1 cellular context compared by ENCODE assay signal in the genomic region with DNA sequence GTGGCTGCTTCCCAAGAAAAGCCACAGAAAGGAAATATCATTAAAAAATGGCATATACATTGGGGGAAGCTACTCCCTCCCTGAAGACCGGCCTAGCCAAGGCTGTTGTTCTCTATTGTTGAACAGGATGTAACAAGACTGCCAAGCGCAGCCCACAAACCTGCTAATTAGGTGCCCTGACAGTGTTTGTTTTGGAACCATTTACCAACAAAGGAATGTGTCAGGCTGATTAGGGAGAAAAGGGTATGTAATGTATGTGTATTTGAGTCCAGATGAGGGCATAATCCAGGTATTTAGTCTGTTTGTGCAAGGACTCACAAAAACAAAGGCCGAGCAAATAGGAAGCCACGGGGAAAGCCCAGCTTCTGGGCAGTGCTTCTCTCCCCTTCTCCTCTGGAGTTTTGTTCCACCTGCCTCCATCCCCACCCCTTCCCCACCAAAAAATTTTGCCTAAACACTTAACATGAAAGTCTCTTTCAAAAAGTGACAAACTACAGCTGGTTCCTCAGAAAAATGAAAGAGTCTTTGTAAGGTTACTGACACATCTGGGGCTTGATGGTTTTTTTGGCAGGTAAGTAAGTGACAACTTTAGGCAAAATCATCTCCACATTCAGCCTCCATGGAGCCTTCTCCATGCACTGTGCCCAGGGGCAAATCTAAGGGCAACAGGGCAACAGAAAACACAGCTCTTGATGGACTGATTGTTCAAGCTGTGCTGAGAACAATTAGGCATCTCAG.
TF ChIP-seq lines count a peak whose summit lies in the region.

No MANE protein-coding gene starts in this region.

TF ChIP-seq in HepG2, 621 proteins besides CTCF, POLR2A, EP300 and RAD21 (continued from another document and continues in another):
- TF ChIP-seq, protein P1, sequence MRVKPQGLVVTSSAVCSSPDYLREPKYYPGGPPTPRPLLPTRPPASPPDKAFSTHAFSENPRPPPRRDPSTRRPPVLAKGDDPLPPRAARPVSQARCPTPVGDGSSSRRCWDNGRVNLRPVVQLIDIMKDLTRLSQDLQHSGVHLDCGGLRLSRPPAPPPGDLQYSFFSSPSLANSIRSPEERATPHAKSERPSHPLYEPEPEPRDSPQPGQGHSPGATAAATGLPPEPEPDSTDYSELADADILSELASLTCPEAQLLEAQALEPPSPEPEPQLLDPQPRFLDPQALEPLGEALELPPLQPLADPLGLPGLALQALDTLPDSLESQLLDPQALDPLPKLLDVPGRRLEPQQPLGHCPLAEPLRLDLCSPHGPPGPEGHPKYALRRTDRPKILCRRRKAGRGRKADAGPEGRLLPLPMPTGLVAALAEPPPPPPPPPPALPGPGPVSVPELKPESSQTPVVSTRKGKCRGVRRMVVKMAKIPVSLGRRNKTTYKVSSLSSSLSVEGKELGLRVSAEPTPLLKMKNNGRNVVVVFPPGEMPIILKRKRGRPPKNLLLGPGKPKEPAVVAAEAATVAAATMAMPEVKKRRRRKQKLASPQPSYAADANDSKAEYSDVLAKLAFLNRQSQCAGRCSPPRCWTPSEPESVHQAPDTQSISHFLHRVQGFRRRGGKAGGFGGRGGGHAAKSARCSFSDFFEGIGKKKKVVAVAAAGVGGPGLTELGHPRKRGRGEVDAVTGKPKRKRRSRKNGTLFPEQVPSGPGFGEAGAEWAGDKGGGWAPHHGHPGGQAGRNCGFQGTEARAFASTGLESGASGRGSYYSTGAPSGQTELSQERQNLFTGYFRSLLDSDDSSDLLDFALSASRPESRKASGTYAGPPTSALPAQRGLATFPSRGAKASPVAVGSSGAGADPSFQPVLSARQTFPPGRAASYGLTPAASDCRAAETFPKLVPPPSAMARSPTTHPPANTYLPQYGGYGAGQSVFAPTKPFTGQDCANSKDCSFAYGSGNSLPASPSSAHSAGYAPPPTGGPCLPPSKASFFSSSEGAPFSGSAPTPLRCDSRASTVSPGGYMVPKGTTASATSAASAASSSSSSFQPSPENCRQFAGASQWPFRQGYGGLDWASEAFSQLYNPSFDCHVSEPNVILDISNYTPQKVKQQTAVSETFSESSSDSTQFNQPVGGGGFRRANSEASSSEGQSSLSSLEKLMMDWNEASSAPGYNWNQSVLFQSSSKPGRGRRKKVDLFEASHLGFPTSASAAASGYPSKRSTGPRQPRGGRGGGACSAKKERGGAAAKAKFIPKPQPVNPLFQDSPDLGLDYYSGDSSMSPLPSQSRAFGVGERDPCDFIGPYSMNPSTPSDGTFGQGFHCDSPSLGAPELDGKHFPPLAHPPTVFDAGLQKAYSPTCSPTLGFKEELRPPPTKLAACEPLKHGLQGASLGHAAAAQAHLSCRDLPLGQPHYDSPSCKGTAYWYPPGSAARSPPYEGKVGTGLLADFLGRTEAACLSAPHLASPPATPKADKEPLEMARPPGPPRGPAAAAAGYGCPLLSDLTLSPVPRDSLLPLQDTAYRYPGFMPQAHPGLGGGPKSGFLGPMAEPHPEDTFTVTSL (CRISPR knock-in tag; IDR thresholded peaks at IDR 0.05; ENCODE audit: borderline replicate concordance), result peak; percentile 84; the same call in 1 of the 2 replicates
- TF ChIP-seq ZNF550 (CRISPR knock-in tag; IDR thresholded peaks at IDR 0.05; ENCODE audit: borderline replicate concordance), result no peak
- TF ChIP-seq TEF (CRISPR knock-in tag; IDR thresholded peaks at IDR 0.05), result no peak
- TF ChIP-seq, protein P2, sequence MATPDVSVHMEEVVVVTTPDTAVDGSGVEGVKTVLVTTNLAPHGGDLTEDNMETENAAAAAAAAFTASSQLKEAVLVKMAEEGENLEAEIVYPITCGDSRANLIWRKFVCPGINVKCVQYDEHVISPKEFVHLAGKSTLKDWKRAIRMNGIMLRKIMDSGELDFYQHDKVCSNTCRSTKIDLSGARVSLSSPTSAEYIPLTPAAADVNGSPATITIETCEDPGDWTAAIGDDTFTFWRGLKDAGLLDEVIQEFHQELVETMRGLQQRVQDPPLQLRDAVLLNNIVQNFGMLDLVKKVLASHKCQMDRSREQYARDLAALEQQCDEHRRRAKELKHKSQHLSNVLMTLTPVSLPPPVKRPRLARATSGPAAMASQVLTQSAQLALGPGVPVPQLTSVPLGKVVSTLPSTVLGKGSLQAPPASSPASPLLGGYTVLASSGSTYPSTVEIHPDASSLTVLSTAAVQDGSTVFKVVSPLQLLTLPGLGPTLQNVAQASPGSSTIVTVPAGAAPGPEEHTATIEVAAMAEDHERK (CRISPR knock-in tag; IDR thresholded peaks at IDR 0.05; ENCODE audit: low read depth), result no peak
- peak; percentile 100 for TF ChIP-seq TBX3 (IDR thresholded peaks at IDR 0.05; ENCODE audit: borderline replicate concordance)
- TF ChIP-seq KLF13 (CRISPR knock-in tag; IDR thresholded peaks at IDR 0.05), result no peak
- TF ChIP-seq ZNF34 (CRISPR knock-in tag; IDR thresholded peaks at IDR 0.05; ENCODE audit: borderline replicate concordance), result peak; percentile 66; the same call in 1 of the 2 replicates
- TF ChIP-seq, protein P3, sequence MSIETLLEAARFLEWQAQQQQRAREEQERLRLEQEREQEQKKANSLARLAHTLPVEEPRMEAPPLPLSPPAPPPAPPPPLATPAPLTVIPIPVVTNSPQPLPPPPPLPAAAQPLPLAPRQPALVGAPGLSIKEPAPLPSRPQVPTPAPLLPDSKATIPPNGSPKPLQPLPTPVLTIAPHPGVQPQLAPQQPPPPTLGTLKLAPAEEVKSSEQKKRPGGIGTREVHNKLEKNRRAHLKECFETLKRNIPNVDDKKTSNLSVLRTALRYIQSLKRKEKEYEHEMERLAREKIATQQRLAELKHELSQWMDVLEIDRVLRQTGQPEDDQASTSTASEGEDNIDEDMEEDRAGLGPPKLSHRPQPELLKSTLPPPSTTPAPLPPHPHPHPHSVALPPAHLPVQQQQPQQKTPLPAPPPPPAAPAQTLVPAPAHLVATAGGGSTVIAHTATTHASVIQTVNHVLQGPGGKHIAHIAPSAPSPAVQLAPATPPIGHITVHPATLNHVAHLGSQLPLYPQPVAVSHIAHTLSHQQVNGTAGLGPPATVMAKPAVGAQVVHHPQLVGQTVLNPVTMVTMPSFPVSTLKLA (IDR thresholded peaks at IDR 0.05), result no peak
- peak; percentile 62; the same call in 1 of the 2 replicates for TF ChIP-seq ESRRA (CRISPR knock-in tag; IDR thresholded peaks at IDR 0.05; ENCODE audit: low read depth)
- TF ChIP-seq ZNF564 (CRISPR knock-in tag; IDR thresholded peaks at IDR 0.05), result 0 out of 2 replicates have a peak, but pooled peaks have one; percentile 77
- no peak for TF ChIP-seq ZNF432 (CRISPR knock-in tag; IDR thresholded peaks at IDR 0.05; ENCODE audit: borderline replicate concordance)
- TF ChIP-seq PRMT3 (CRISPR knock-in tag; IDR thresholded peaks at IDR 0.05; ENCODE audit: borderline replicate concordance, low read depth), result no peak
- no peak for TF ChIP-seq CCAR2 (optimal IDR thresholded peaks at IDR 0.05; ENCODE audit: low read depth, low read length)
- TF ChIP-seq ZFP90 (CRISPR knock-in tag; IDR thresholded peaks at IDR 0.05; ENCODE audit: borderline replicate concordance), result no peak
- TF ChIP-seq ATF6 (CRISPR knock-in tag; conservative IDR thresholded peaks at IDR 0.05), result no peak
- peak; percentile 88 for TF ChIP-seq FOSL2 (CRISPR knock-in tag; IDR thresholded peaks at IDR 0.05)
- no peak for TF ChIP-seq TCF7L2 (IDR thresholded peaks at IDR 0.05; ENCODE audit: low read depth, low read length)
- TF ChIP-seq TSC22D2 (CRISPR knock-in tag; IDR thresholded peaks at IDR 0.05; ENCODE audit: borderline replicate concordance), result no peak
- TF ChIP-seq, protein P4, sequence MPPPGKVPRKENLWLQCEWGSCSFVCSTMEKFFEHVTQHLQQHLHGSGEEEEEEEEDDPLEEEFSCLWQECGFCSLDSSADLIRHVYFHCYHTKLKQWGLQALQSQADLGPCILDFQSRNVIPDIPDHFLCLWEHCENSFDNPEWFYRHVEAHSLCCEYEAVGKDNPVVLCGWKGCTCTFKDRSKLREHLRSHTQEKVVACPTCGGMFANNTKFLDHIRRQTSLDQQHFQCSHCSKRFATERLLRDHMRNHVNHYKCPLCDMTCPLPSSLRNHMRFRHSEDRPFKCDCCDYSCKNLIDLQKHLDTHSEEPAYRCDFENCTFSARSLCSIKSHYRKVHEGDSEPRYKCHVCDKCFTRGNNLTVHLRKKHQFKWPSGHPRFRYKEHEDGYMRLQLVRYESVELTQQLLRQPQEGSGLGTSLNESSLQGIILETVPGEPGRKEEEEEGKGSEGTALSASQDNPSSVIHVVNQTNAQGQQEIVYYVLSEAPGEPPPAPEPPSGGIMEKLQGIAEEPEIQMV (CRISPR knock-in tag; IDR thresholded peaks at IDR 0.05; ENCODE audit: low read depth), result no peak
- no peak for TF ChIP-seq ZNF720 (CRISPR knock-in tag; IDR thresholded peaks at IDR 0.05)
- TF ChIP-seq, protein P5, sequence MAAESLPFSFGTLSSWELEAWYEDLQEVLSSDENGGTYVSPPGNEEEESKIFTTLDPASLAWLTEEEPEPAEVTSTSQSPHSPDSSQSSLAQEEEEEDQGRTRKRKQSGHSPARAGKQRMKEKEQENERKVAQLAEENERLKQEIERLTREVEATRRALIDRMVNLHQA (CRISPR knock-in tag; IDR thresholded peaks at IDR 0.05), result no peak
- peak; percentile 40; the same call in 1 of the 2 replicates for TF ChIP-seq MAZ (IDR thresholded peaks at IDR 0.05; ENCODE audit: borderline replicate concordance, low read depth, low read length)
- no peak; the same call in 1 of the 2 replicates for TF ChIP-seq MAZ (CRISPR knock-in tag; IDR thresholded peaks at IDR 0.05; ENCODE audit: low read depth)
- no peak; the same call in 1 of the 2 replicates for TF ChIP-seq E2F2 (CRISPR knock-in tag; IDR thresholded peaks at IDR 0.05; ENCODE audit: borderline replicate concordance)
- no peak; the same call in none of the 2 replicates for TF ChIP-seq MED13 (CRISPR knock-in tag; IDR thresholded peaks at IDR 0.05)
- TF ChIP-seq, protein P6, sequence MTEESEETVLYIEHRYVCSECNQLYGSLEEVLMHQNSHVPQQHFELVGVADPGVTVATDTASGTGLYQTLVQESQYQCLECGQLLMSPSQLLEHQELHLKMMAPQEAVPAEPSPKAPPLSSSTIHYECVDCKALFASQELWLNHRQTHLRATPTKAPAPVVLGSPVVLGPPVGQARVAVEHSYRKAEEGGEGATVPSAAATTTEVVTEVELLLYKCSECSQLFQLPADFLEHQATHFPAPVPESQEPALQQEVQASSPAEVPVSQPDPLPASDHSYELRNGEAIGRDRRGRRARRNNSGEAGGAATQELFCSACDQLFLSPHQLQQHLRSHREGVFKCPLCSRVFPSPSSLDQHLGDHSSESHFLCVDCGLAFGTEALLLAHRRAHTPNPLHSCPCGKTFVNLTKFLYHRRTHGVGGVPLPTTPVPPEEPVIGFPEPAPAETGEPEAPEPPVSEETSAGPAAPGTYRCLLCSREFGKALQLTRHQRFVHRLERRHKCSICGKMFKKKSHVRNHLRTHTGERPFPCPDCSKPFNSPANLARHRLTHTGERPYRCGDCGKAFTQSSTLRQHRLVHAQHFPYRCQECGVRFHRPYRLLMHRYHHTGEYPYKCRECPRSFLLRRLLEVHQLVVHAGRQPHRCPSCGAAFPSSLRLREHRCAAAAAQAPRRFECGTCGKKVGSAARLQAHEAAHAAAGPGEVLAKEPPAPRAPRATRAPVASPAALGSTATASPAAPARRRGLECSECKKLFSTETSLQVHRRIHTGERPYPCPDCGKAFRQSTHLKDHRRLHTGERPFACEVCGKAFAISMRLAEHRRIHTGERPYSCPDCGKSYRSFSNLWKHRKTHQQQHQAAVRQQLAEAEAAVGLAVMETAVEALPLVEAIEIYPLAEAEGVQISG (CRISPR knock-in tag; IDR thresholded peaks at IDR 0.05), result no peak; the same call in 1 of the 2 replicates
- TF ChIP-seq PREB (CRISPR knock-in tag; IDR thresholded peaks at IDR 0.05), result no peak
- TF ChIP-seq RARG (CRISPR knock-in tag; IDR thresholded peaks at IDR 0.05; ENCODE audit: low read depth), result no peak
- peak; percentile 32; the same call in 1 of the 2 replicates for TF ChIP-seq ZNF143 (CRISPR knock-in tag; IDR thresholded peaks at IDR 0.05)
- TF ChIP-seq RFXAP (CRISPR knock-in tag; IDR thresholded peaks at IDR 0.05; ENCODE audit: borderline replicate concordance), result peak; percentile 63; the same call in 1 of the 2 replicates
- no peak; the same call in 1 of the 2 replicates for TF ChIP-seq BRD4 (CRISPR knock-in tag; IDR thresholded peaks at IDR 0.05)
- peak; percentile 22 for TF ChIP-seq XRCC5 (optimal IDR thresholded peaks at IDR 0.05; ENCODE audit: low read length)
- TF ChIP-seq AHR (CRISPR knock-in tag; IDR thresholded peaks at IDR 0.05), result no peak
- no peak for TF ChIP-seq ZZZ3 (CRISPR knock-in tag; IDR thresholded peaks at IDR 0.05; ENCODE audit: borderline replicate concordance)
- TF ChIP-seq ZNF337 (CRISPR knock-in tag; IDR thresholded peaks at IDR 0.05; ENCODE audit: borderline replicate concordance, low read depth), result no peak
- TF ChIP-seq ZNF343 (CRISPR knock-in tag; IDR thresholded peaks at IDR 0.05), result no peak
- TF ChIP-seq JUNB (CRISPR knock-in tag; IDR thresholded peaks at IDR 0.05; ENCODE audit: borderline replicate concordance), result peak; percentile 53; the same call in 1 of the 2 replicates
- no peak for TF ChIP-seq NPAS2 (CRISPR knock-in tag; IDR thresholded peaks at IDR 0.05; ENCODE audit: borderline replicate concordance)
